ENCODE assay signal across 16 cellular contexts in the genomic region with DNA sequence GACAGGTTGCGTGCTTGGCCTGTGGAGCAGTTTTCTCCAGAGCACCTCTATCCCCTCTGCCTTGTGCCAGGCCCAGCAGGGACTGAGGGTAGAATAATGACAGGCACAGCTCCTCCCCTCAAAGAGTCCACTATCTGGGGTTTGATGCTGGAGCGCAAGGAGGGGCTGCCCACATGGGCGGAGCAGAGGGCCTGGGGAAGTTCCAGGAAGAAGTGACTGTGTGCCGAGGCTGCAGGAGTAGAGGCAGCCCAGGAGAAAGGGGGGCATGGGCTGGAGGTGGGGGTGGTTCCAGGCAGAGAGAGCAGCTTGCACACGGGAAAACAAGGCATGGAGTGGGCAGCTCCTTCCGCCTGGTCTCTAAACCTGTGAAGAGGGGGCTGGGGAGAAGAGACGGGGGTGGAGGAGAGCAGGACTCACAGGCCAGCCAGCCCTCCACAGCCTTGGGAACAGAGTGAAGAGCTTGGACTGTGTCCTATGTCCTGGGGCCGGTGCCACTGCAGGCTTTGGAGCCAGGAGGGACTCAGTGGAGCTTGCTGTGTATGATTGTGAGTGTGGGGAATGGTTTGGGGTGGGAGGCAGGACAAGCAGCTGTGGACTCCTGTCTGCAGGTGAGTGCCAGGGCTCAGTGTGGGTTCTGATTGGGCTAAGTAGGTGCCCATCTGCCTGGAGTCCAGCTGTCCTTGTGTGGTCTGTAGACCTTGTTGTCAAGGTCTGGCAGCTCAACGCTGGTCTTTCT. TPM values are rescaled to one million over a fixed set of nuclear protein-coding genes. Genes with fewer than 3 reads are reported as not detected.
DNase-seq lines count a peak whose midpoint lies in the region; ATAC-seq and TF ChIP-seq lines count a peak whose summit lies in the region.
"Had no signal": no experiment of that assay in that cellular context is flagged by ENCODE, and none has a peak within 500 bp of the region (broad histone marks: within the 10 kb centered on the region; RNA-seq: fewer than 3 reads in every experiment).

No MANE protein-coding gene starts in this region.

- peaks cover 90% of the 10 kb centered on the region for H3K4me1 Mint-ChIP-seq in CD8-positive, alpha-beta T cell (ENCODE audit: low read depth)
- peaks cover 17 to 86% (median 76%) of the 10 kb centered on the region in 7 donors for H3K4me1 Mint-ChIP-seq in naive thymus-derived CD4-positive, alpha-beta T cell

- no peak overlapping the region for H3K27ac ChIP-seq in CD8-positive, alpha-beta T cell (ENCODE audit: low read depth, low read length)
- H3K27ac ChIP-seq in KOPT-K1 (ENCODE audit: low read depth, low read length, poor library complexity, severe bottlenecking) = peak overlapping the region; percentile 81
- no peak overlapping the region for H3K27ac ChIP-seq in naive thymus-derived CD4-positive, alpha-beta T cell (ENCODE audit: low read depth, low read length)
- H3K27ac ChIP-seq: ascending aorta, prostate gland, thoracic aorta had no signal

- peak; percentile 18 for ATAC-seq in CD8-positive, alpha-beta T cell
- no peak for ATAC-seq in naive thymus-derived CD4-positive, alpha-beta T cell
- ATAC-seq in GM18861 (IDR thresholded peaks at IDR 0.05; ENCODE audit: unreplicated experiment) = no peak
- no peak for ATAC-seq in HG03039 (IDR thresholded peaks at IDR 0.05; ENCODE audit: unreplicated experiment)

- no peaks in the 10 kb centered on the region for H3K27me3 ChIP-seq in CD8-positive, alpha-beta T cell (ENCODE audit: insufficient read depth, low read length)
- no peaks in the 10 kb centered on the region for H3K27me3 ChIP-seq in naive thymus-derived CD4-positive, alpha-beta T cell (ENCODE audit: control insufficient read depth in 2 of 2, insufficient read depth in 2 of 2, low read length in 2 of 2)
- H3K27me3 ChIP-seq: ascending aorta had no signal

- H3K4me3 Mint-ChIP-seq in CD8-positive, alpha-beta T cell = peak overlapping the region; percentile 29
- H3K4me3 Mint-ChIP-seq in naive thymus-derived CD4-positive, alpha-beta T cell = peak overlapping the region in 7 of 10 donors; percentile 7 to 69 (median 47)

- no peaks in the 10 kb centered on the region for H3K9me3 ChIP-seq in CD8-positive, alpha-beta T cell (ENCODE audit: low read length)
- no peaks in the 10 kb centered on the region for H3K9me3 ChIP-seq in KOPT-K1 (ENCODE audit: insufficient read depth, low read length, poor library complexity, severe bottlenecking)
- peaks cover 0 to 8% (median 0%) of the 10 kb centered on the region in 3 experiments for H3K9me3 ChIP-seq in naive thymus-derived CD4-positive, alpha-beta T cell (ENCODE audit: control insufficient read depth in 2 of 3, low read length in 3 of 3)
- H3K9me3 ChIP-seq: ascending aorta, prostate gland, thoracic aorta had no signal

- H3K9me3 Mint-ChIP-seq in CD8-positive, alpha-beta T cell = no peaks in the 10 kb centered on the region
- peaks cover 0 to 10% (median 0%) of the 10 kb centered on the region in 11 donors for H3K9me3 Mint-ChIP-seq in naive thymus-derived CD4-positive, alpha-beta T cell

- POLR2A ChIA-PET in CD8-positive, alpha-beta T cell (lab: Charles Lee) = interaction anchor here (0.8 kb wide), 1 partner anchor 48 kb away, joined by 3 read pairs; no protein-coding TSS in a partner anchor
- POLR2A ChIA-PET in naive thymus-derived CD4-positive, alpha-beta T cell (lab: Charles Lee) = interaction anchor here (0.6 to 1.3 kb wide), 3 partner anchors 10 to 51 kb away, joined by 3 read pairs; no protein-coding TSS in a partner anchor

- DNase-seq in CD8-positive, alpha-beta T cell = peak in 1 of 7 experiments; percentile 34
- peak; percentile 22 for DNase-seq in astrocyte of the spinal cord (ENCODE audit: low read depth, low spot score)
- DNase-seq in naive thymus-derived CD4-positive, alpha-beta T cell = no peak
- no peak for DNase-seq in T-helper 1 cell
- no peak for DNase-seq in cerebellar cortex (ENCODE audit: low spot score)
- DNase-seq: activated CD4-positive, CD25-positive, alpha-beta regulatory T cell; effector CD4-positive, alpha-beta T cell; Karpas-422; NCI-H510A; stimulated activated CD4-positive, alpha-beta T cell treated with anti-CD3 and anti-CD28 coated beads, Interleukin-15, amount 100 ng/mL, for 24 hours had no signal

- no peaks in the 10 kb centered on the region for H3K36me3 ChIP-seq in CD8-positive, alpha-beta T cell (ENCODE audit: insufficient read depth, low read length)
- no peaks in the 10 kb centered on the region for H3K36me3 ChIP-seq in KOPT-K1 (ENCODE audit: insufficient read depth, low read length)
- peaks cover 0 to 18% (median 0%) of the 10 kb centered on the region in 3 experiments for H3K36me3 ChIP-seq in naive thymus-derived CD4-positive, alpha-beta T cell (ENCODE audit: control insufficient read depth in 2 of 3, insufficient read depth in 3 of 3, low read length in 3 of 3)
- H3K36me3 ChIP-seq: ascending aorta, prostate gland, thoracic aorta had no signal

- H3K27ac Mint-ChIP-seq in CD8-positive, alpha-beta T cell = peak overlapping the region; percentile 96
- H3K27ac Mint-ChIP-seq in naive thymus-derived CD4-positive, alpha-beta T cell = peak overlapping the region in 8 of 9 donors; percentile 51 to 97 (median 90)

- CTCF ChIA-PET in CD8-positive, alpha-beta T cell (lab: Charles Lee) = interaction anchor here (0.6 to 3.6 kb wide), 9 partner anchors 13 to 50 kb away, joined by 3 to 37 read pairs (median 4); no protein-coding TSS in a partner anchor
- CTCF ChIA-PET in naive thymus-derived CD4-positive, alpha-beta T cell (lab: Charles Lee) = interaction anchor here (0.6 to 1.7 kb wide), 5 partner anchors 8 to 58 kb away, joined by 3 to 10 read pairs (median 4); no protein-coding TSS in a partner anchor

- no peak overlapping the region for H3K4me3 ChIP-seq in CD8-positive, alpha-beta T cell (ENCODE audit: low read depth, low read length)
- no peak overlapping the region for H3K4me3 ChIP-seq in astrocyte of the spinal cord (ENCODE audit: low read depth, low read length)
- H3K4me3 ChIP-seq in naive thymus-derived CD4-positive, alpha-beta T cell (ENCODE audit: low read length) = no peak overlapping the region
- H3K4me3 ChIP-seq: ascending aorta, prostate gland, thoracic aorta had no signal

- intact Hi-C loops in CD8-positive, alpha-beta T cell (cut with DNase I, micrococcal nuclease) = loop anchor here in 1 of 2 experiments (2.0 kb wide), 1 partner anchor 13 kb away; no protein-coding TSS in a partner anchor
- intact Hi-C loops in naive thymus-derived CD4-positive, alpha-beta T cell (cut with micrococcal nuclease) = loop anchor here (2.0 kb wide), 2 partner anchors 41 to 43 kb away; no protein-coding TSS in a partner anchor

- peaks cover 33% of the 10 kb centered on the region for H3K36me3 Mint-ChIP-seq in CD8-positive, alpha-beta T cell
- peaks cover 0 to 36% (median 19%) of the 10 kb centered on the region in 5 donors for H3K36me3 Mint-ChIP-seq in naive thymus-derived CD4-positive, alpha-beta T cell

- H3K27me3 Mint-ChIP-seq in CD8-positive, alpha-beta T cell (ENCODE audit: low read depth) = no peaks in the 10 kb centered on the region
- peaks cover 0 to 3% (median 0%) of the 10 kb centered on the region in 5 donors for H3K27me3 Mint-ChIP-seq in naive thymus-derived CD4-positive, alpha-beta T cell

- peaks cover 64% of the 10 kb centered on the region for H3K4me1 ChIP-seq in CD8-positive, alpha-beta T cell (ENCODE audit: insufficient read depth, low read length)
- peaks cover 30 to 54% of the 10 kb centered on the region in 2 donors for H3K4me1 ChIP-seq in naive thymus-derived CD4-positive, alpha-beta T cell (ENCODE audit: control insufficient read depth in 2 of 2, insufficient read depth in 2 of 2, low read length in 2 of 2)
- H3K4me1 ChIP-seq: ascending aorta, prostate gland had no signal

- in situ Hi-C loops in astrocyte of the spinal cord (cut with HindIII; ENCODE audit: low sequenced_read_pairs) = no loop called here

- TF ChIP-seq CTCF in CD8-positive, alpha-beta T cell (IDR thresholded peaks at IDR 0.05) = no peak
- no peak for TF ChIP-seq CTCF in astrocyte of the spinal cord (IDR thresholded peaks at IDR 0.05; ENCODE audit: low read depth, low read length)

RNA-seq across cellular contexts. Expression of gene APBA2, which starts 48.1 kb away (rescaled TPM):
- total RNA-seq in CD8-positive, alpha-beta T cell = 100 to 1,000 TPM; 106 to 108 TPM
- 100 to 1,000 TPM in 3 of 5 experiments, 10 to 100 TPM in 1, 1 to 10 TPM in 1; 7.7 to 139 (median 110) TPM for total RNA-seq in naive thymus-derived CD4-positive, alpha-beta T cell
- 100 to 1,000 TPM in 1 of 2 donors, 10 to 100 TPM in 1; 59.7 to 113 TPM for polyA plus RNA-seq in naive thymus-derived CD4-positive, alpha-beta T cell
